2 cellular contexts compared by ENCODE assay signal in the genomic region with DNA sequence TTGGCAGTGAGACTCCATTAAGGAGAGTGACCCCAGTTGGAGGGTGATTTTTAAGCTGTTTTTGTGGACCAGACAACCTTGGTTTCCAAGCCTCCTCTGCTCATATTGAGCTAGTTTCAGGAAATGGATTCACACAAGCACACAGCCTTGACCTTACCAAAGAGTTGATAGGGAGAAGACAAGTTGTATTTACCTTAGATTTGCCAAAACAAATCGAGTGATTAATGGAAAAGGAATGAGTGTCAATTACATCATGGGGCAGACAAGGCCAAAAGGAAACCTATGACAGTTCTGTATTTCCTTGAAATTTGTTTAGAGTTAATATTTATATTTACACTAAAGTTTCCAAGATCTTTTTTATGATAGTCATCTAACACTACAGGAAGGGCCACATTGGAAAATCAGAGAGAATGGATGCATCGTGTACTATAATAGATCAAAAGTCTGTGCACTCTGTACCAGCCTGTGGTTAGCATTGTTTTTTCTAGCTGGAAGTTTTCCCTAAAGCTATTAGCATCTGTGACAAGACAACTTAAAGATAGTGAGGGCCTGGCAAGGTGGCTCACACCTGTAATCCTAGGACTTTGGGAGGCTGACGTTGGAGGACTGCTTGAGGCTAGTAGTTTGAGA.
A peak's percentile ranks its signal among the peaks of the same experiment; 100 is the strongest.
TF ChIP-seq lines count a peak whose summit lies in the region.

No MANE protein-coding gene starts in this region.

TF ChIP-seq in liver, 16 proteins besides CTCF, POLR2A, EP300 and RAD21 (continued from another document):
- TF ChIP-seq, protein P1, sequence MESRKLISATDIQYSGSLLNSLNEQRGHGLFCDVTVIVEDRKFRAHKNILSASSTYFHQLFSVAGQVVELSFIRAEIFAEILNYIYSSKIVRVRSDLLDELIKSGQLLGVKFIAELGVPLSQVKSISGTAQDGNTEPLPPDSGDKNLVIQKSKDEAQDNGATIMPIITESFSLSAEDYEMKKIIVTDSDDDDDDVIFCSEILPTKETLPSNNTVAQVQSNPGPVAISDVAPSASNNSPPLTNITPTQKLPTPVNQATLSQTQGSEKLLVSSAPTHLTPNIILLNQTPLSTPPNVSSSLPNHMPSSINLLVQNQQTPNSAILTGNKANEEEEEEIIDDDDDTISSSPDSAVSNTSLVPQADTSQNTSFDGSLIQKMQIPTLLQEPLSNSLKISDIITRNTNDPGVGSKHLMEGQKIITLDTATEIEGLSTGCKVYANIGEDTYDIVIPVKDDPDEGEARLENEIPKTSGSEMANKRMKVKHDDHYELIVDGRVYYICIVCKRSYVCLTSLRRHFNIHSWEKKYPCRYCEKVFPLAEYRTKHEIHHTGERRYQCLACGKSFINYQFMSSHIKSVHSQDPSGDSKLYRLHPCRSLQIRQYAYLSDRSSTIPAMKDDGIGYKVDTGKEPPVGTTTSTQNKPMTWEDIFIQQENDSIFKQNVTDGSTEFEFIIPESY (IDR thresholded peaks at IDR 0.05) = no peak
- TF ChIP-seq NR2F2 (IDR thresholded peaks at IDR 0.05) (peak; percentile 15), RXRA (IDR thresholded peaks at IDR 0.05) (peak; percentile 80 to 83), FOXA1 (IDR thresholded peaks at IDR 0.05) (peak; percentile 32), TAF1 (conservative IDR thresholded peaks at IDR 0.05) (no peak), EGR1 (IDR thresholded peaks at IDR 0.05; ENCODE audit: low read depth in 2 of 2) (no peak), JUND (IDR thresholded peaks at IDR 0.05) (peak; percentile 85 to 88), FOXA2 (IDR thresholded peaks at IDR 0.05) (peak; percentile 69), HNF4A (conservative IDR thresholded peaks at IDR 0.05) (peak; percentile 30 to 48), HNF4G (IDR thresholded peaks at IDR 0.05) (no peak), YY1 (IDR thresholded peaks at IDR 0.05) (peak; percentile 57), SP1 (IDR thresholded peaks at IDR 0.05) (peak; percentile 53)
- TF ChIP-seq, protein P2, sequence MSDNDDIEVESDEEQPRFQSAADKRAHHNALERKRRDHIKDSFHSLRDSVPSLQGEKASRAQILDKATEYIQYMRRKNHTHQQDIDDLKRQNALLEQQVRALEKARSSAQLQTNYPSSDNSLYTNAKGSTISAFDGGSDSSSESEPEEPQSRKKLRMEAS (IDR thresholded peaks at IDR 0.05) = no peak
- TF ChIP-seq, protein P3, sequence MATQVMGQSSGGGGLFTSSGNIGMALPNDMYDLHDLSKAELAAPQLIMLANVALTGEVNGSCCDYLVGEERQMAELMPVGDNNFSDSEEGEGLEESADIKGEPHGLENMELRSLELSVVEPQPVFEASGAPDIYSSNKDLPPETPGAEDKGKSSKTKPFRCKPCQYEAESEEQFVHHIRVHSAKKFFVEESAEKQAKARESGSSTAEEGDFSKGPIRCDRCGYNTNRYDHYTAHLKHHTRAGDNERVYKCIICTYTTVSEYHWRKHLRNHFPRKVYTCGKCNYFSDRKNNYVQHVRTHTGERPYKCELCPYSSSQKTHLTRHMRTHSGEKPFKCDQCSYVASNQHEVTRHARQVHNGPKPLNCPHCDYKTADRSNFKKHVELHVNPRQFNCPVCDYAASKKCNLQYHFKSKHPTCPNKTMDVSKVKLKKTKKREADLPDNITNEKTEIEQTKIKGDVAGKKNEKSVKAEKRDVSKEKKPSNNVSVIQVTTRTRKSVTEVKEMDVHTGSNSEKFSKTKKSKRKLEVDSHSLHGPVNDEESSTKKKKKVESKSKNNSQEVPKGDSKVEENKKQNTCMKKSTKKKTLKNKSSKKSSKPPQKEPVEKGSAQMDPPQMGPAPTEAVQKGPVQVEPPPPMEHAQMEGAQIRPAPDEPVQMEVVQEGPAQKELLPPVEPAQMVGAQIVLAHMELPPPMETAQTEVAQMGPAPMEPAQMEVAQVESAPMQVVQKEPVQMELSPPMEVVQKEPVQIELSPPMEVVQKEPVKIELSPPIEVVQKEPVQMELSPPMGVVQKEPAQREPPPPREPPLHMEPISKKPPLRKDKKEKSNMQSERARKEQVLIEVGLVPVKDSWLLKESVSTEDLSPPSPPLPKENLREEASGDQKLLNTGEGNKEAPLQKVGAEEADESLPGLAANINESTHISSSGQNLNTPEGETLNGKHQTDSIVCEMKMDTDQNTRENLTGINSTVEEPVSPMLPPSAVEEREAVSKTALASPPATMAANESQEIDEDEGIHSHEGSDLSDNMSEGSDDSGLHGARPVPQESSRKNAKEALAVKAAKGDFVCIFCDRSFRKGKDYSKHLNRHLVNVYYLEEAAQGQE (IDR thresholded peaks at IDR 0.05) = no peak

TF ChIP-seq in GM23338, 12 proteins besides CTCF, POLR2A, EP300 and RAD21:
- TF ChIP-seq, protein P4, sequence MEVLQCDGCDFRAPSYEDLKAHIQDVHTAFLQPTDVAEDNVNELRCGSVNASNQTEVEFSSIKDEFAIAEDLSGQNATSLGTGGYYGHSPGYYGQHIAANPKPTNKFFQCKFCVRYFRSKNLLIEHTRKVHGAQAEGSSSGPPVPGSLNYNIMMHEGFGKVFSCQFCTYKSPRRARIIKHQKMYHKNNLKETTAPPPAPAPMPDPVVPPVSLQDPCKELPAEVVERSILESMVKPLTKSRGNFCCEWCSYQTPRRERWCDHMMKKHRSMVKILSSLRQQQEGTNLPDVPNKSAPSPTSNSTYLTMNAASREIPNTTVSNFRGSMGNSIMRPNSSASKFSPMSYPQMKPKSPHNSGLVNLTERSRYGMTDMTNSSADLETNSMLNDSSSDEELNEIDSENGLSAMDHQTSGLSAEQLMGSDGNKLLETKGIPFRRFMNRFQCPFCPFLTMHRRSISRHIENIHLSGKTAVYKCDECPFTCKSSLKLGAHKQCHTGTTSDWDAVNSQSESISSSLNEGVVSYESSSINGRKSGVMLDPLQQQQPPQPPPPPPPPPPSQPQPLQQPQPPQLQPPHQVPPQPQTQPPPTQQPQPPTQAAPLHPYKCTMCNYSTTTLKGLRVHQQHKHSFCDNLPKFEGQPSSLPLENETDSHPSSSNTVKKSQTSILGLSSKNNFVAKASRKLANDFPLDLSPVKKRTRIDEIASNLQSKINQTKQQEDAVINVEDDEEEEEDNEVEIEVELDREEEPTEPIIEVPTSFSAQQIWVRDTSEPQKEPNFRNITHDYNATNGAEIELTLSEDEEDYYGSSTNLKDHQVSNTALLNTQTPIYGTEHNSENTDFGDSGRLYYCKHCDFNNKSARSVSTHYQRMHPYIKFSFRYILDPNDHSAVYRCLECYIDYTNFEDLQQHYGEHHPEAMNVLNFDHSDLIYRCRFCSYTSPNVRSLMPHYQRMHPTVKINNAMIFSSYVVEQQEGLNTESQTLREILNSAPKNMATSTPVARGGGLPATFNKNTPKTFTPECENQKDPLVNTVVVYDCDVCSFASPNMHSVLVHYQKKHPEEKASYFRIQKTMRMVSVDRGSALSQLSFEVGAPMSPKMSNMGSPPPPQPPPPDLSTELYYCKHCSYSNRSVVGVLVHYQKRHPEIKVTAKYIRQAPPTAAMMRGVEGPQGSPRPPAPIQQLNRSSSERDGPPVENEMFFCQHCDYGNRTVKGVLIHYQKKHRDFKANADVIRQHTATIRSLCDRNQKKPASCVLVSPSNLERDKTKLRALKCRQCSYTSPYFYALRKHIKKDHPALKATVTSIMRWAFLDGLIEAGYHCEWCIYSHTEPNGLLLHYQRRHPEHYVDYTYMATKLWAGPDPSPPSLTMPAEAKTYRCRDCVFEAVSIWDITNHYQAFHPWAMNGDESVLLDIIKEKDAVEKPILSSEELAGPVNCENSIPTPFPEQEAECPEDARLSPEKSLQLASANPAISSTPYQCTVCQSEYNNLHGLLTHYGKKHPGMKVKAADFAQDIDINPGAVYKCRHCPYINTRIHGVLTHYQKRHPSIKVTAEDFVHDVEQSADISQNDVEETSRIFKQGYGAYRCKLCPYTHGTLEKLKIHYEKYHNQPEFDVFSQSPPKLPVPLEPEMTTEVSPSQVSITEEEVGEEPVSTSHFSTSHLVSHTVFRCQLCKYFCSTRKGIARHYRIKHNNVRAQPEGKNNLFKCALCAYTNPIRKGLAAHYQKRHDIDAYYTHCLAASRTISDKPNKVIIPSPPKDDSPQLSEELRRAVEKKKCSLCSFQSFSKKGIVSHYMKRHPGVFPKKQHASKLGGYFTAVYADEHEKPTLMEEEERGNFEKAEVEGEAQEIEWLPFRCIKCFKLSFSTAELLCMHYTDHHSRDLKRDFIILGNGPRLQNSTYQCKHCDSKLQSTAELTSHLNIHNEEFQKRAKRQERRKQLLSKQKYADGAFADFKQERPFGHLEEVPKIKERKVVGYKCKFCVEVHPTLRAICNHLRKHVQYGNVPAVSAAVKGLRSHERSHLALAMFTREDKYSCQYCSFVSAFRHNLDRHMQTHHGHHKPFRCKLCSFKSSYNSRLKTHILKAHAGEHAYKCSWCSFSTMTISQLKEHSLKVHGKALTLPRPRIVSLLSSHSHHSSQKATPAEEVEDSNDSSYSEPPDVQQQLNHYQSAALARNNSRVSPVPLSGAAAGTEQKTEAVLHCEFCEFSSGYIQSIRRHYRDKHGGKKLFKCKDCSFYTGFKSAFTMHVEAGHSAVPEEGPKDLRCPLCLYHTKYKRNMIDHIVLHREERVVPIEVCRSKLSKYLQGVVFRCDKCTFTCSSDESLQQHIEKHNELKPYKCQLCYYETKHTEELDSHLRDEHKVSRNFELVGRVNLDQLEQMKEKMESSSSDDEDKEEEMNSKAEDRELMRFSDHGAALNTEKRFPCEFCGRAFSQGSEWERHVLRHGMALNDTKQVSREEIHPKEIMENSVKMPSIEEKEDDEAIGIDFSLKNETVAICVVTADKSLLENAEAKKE (CRISPR knock-in tag; IDR thresholded peaks at IDR 0.05) = no peak
- TF ChIP-seq JUNB (IDR thresholded peaks at IDR 0.05; ENCODE audit: unreplicated experiment) (no peak), ZNF331 (CRISPR knock-in tag; IDR thresholded peaks at IDR 0.05; ENCODE audit: low read depth) (no peak), STAT1 (IDR thresholded peaks at IDR 0.05; ENCODE audit: unreplicated experiment) (no peak), ZNF114 (CRISPR knock-in tag; IDR thresholded peaks at IDR 0.05) (no peak), EZH2 (IDR thresholded peaks at IDR 0.05; ENCODE audit: low read depth, unreplicated experiment) (no peak), CREB1 (CRISPR knock-in tag; IDR thresholded peaks at IDR 0.05; ENCODE audit: low read depth) (no peak), EZH2phosphoT487 (IDR thresholded peaks at IDR 0.05; ENCODE audit: unreplicated experiment) (no peak)
- TF ChIP-seq, protein P5, sequence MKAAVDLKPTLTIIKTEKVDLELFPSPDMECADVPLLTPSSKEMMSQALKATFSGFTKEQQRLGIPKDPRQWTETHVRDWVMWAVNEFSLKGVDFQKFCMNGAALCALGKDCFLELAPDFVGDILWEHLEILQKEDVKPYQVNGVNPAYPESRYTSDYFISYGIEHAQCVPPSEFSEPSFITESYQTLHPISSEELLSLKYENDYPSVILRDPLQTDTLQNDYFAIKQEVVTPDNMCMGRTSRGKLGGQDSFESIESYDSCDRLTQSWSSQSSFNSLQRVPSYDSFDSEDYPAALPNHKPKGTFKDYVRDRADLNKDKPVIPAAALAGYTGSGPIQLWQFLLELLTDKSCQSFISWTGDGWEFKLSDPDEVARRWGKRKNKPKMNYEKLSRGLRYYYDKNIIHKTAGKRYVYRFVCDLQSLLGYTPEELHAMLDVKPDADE (IDR thresholded peaks at IDR 0.05) = no peak
TF ChIP-seq in GM23338: peak in this region for 0.
